1 cellular context compared by ENCODE assay signal in genomic region chr2:54520687-54521086, GRCh38.
A peak's percentile ranks its signal among the peaks of the same experiment; 100 is the strongest.
TF ChIP-seq lines count a peak whose summit lies in the region.

No MANE protein-coding gene starts in this region.

TF ChIP-seq in SK-N-SH, 30 proteins besides CTCF, POLR2A, EP300 and RAD21 (continued from another document):
- peak; percentile 53 for TF ChIP-seq TCF12 (IDR thresholded peaks at IDR 0.05)
- no peak for TF ChIP-seq EZH2phosphoT487 (IDR thresholded peaks at IDR 0.05; ENCODE audit: borderline replicate concordance, low read depth)
- no peak for TF ChIP-seq CHD2 (IDR thresholded peaks at IDR 0.05; ENCODE audit: low read length, partially characterized antibody)
- no peak for TF ChIP-seq RFX5 (IDR thresholded peaks at IDR 0.05; ENCODE audit: low read length)
- TF ChIP-seq SMC3 (IDR thresholded peaks at IDR 0.05; ENCODE audit: low read depth, low read length): no peak
- peak; percentile 61; the same call in 1 of the 2 replicates for TF ChIP-seq FOSL2 (IDR thresholded peaks at IDR 0.05; ENCODE audit: borderline replicate concordance, low read depth)
- TF ChIP-seq MEF2A (IDR thresholded peaks at IDR 0.05; ENCODE audit: borderline replicate concordance, low read depth): peak; percentile 19; the same call in 1 of the 2 replicates
- TF ChIP-seq NFIC (IDR thresholded peaks at IDR 0.05; ENCODE audit: borderline replicate concordance): peak; percentile 57; the same call in 1 of the 2 replicates
- no peak for TF ChIP-seq SIN3A (IDR thresholded peaks at IDR 0.05; ENCODE audit: borderline replicate concordance, low read depth, low read length)
